In genomic region chr3:34948431-34948971, GRCh38 we compare ENCODE assay signal across 1 cellular context.
TF ChIP-seq lines count a peak whose summit lies in the region.

No MANE protein-coding gene starts in this region.

TF ChIP-seq in GM23338, 12 proteins besides CTCF, POLR2A, EP300 and RAD21 (continued from another document):
- TF ChIP-seq, protein P1, sequence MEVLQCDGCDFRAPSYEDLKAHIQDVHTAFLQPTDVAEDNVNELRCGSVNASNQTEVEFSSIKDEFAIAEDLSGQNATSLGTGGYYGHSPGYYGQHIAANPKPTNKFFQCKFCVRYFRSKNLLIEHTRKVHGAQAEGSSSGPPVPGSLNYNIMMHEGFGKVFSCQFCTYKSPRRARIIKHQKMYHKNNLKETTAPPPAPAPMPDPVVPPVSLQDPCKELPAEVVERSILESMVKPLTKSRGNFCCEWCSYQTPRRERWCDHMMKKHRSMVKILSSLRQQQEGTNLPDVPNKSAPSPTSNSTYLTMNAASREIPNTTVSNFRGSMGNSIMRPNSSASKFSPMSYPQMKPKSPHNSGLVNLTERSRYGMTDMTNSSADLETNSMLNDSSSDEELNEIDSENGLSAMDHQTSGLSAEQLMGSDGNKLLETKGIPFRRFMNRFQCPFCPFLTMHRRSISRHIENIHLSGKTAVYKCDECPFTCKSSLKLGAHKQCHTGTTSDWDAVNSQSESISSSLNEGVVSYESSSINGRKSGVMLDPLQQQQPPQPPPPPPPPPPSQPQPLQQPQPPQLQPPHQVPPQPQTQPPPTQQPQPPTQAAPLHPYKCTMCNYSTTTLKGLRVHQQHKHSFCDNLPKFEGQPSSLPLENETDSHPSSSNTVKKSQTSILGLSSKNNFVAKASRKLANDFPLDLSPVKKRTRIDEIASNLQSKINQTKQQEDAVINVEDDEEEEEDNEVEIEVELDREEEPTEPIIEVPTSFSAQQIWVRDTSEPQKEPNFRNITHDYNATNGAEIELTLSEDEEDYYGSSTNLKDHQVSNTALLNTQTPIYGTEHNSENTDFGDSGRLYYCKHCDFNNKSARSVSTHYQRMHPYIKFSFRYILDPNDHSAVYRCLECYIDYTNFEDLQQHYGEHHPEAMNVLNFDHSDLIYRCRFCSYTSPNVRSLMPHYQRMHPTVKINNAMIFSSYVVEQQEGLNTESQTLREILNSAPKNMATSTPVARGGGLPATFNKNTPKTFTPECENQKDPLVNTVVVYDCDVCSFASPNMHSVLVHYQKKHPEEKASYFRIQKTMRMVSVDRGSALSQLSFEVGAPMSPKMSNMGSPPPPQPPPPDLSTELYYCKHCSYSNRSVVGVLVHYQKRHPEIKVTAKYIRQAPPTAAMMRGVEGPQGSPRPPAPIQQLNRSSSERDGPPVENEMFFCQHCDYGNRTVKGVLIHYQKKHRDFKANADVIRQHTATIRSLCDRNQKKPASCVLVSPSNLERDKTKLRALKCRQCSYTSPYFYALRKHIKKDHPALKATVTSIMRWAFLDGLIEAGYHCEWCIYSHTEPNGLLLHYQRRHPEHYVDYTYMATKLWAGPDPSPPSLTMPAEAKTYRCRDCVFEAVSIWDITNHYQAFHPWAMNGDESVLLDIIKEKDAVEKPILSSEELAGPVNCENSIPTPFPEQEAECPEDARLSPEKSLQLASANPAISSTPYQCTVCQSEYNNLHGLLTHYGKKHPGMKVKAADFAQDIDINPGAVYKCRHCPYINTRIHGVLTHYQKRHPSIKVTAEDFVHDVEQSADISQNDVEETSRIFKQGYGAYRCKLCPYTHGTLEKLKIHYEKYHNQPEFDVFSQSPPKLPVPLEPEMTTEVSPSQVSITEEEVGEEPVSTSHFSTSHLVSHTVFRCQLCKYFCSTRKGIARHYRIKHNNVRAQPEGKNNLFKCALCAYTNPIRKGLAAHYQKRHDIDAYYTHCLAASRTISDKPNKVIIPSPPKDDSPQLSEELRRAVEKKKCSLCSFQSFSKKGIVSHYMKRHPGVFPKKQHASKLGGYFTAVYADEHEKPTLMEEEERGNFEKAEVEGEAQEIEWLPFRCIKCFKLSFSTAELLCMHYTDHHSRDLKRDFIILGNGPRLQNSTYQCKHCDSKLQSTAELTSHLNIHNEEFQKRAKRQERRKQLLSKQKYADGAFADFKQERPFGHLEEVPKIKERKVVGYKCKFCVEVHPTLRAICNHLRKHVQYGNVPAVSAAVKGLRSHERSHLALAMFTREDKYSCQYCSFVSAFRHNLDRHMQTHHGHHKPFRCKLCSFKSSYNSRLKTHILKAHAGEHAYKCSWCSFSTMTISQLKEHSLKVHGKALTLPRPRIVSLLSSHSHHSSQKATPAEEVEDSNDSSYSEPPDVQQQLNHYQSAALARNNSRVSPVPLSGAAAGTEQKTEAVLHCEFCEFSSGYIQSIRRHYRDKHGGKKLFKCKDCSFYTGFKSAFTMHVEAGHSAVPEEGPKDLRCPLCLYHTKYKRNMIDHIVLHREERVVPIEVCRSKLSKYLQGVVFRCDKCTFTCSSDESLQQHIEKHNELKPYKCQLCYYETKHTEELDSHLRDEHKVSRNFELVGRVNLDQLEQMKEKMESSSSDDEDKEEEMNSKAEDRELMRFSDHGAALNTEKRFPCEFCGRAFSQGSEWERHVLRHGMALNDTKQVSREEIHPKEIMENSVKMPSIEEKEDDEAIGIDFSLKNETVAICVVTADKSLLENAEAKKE (CRISPR knock-in tag; IDR thresholded peaks at IDR 0.05), result no peak
- TF ChIP-seq CREB1 (CRISPR knock-in tag; IDR thresholded peaks at IDR 0.05; ENCODE audit: low read depth), result no peak
- TF ChIP-seq EZH2phosphoT487 (IDR thresholded peaks at IDR 0.05; ENCODE audit: unreplicated experiment), result no peak
- TF ChIP-seq NANOG (IDR thresholded peaks at IDR 0.05; ENCODE audit: borderline replicate concordance), result no peak
- no peak for TF ChIP-seq ETS1 (IDR thresholded peaks at IDR 0.05)
- no peak for TF ChIP-seq STAT1 (IDR thresholded peaks at IDR 0.05; ENCODE audit: unreplicated experiment)
- TF ChIP-seq JUNB (IDR thresholded peaks at IDR 0.05; ENCODE audit: unreplicated experiment), result no peak
- no peak for TF ChIP-seq POLR2AphosphoS5 (IDR thresholded peaks at IDR 0.05; ENCODE audit: low read depth)
- TF ChIP-seq, protein P2, sequence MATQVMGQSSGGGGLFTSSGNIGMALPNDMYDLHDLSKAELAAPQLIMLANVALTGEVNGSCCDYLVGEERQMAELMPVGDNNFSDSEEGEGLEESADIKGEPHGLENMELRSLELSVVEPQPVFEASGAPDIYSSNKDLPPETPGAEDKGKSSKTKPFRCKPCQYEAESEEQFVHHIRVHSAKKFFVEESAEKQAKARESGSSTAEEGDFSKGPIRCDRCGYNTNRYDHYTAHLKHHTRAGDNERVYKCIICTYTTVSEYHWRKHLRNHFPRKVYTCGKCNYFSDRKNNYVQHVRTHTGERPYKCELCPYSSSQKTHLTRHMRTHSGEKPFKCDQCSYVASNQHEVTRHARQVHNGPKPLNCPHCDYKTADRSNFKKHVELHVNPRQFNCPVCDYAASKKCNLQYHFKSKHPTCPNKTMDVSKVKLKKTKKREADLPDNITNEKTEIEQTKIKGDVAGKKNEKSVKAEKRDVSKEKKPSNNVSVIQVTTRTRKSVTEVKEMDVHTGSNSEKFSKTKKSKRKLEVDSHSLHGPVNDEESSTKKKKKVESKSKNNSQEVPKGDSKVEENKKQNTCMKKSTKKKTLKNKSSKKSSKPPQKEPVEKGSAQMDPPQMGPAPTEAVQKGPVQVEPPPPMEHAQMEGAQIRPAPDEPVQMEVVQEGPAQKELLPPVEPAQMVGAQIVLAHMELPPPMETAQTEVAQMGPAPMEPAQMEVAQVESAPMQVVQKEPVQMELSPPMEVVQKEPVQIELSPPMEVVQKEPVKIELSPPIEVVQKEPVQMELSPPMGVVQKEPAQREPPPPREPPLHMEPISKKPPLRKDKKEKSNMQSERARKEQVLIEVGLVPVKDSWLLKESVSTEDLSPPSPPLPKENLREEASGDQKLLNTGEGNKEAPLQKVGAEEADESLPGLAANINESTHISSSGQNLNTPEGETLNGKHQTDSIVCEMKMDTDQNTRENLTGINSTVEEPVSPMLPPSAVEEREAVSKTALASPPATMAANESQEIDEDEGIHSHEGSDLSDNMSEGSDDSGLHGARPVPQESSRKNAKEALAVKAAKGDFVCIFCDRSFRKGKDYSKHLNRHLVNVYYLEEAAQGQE (IDR thresholded peaks at IDR 0.05; ENCODE audit: unreplicated experiment), result no peak
- TF ChIP-seq EZH2 (IDR thresholded peaks at IDR 0.05; ENCODE audit: low read depth, unreplicated experiment), result no peak
- no peak for TF ChIP-seq ZNF114 (CRISPR knock-in tag; IDR thresholded peaks at IDR 0.05)
